Comparison of ENCODE assay signal across 8 cellular contexts in genomic region chr2:171160630-171161424, GRCh38. TPM values are rescaled to one million over a fixed set of nuclear protein-coding genes. Genes with fewer than 3 reads are reported as not detected.
DNase-seq lines count a peak whose midpoint lies in the region; ATAC-seq, FAIRE-seq and TF ChIP-seq lines count a peak whose summit lies in the region.

TLK1 (minus strand) TSS chr2:171160893; CDS start chr2:171160428, 465 bp downstream.

- peak within 1 kb of the TSS; percentile 93 for H3K27ac Mint-ChIP-seq in T-helper 1 cell treated with Interleukin-12 subunit alpha and Interleukin-12 subunit beta and Interleukin-4 antibody, amounts not matched to agents 30 μg/mL and 1 μg/mL, for 36 hours

- DNase-seq in NCI-H1105 (lab: John Stamatoyannopoulos, UW): peak; percentile 70
- DNase-seq in amniotic stem cell (lab: John Stamatoyannopoulos, UW): peak; percentile 43
- DNase-seq in left ventricle myocardium superior: peak; percentile 86
- peak; percentile 19 for DNase-seq in pulmonary artery endothelial cell (ENCODE audit: low read depth, low spot score)
- peak; percentile 90 for DNase-seq in urothelium cell line (ENCODE audit: low spot score)

- intact Hi-C loops in left ventricle myocardium superior (cut with micrococcal nuclease): no loop called here

- 0 out of 3 replicates have a peak, but pooled peaks have one; percentile 9 for TF ChIP-seq CTCF in GM12872 (IDR thresholded peaks at IDR 0.05; ENCODE audit: insufficient read depth, low read depth, low read length)

- FAIRE-seq in urothelium cell line (lab: Jason Lieb, UNC): no peak

- peak; percentile 53 for ATAC-seq in HG02623 (IDR thresholded peaks at IDR 0.05; ENCODE audit: unreplicated experiment)
- peak; percentile 83 for ATAC-seq in left ventricle myocardium superior

- no peaks in the 10 kb centered on the region for H3K9me3 Mint-ChIP-seq in T-helper 1 cell treated with Interleukin-12 subunit alpha and Interleukin-12 subunit beta and Interleukin-4 antibody, amounts not matched to agents 30 μg/mL and 1 μg/mL, for 36 hours

- peak within 1 kb of the TSS; percentile 98 for H3K4me3 Mint-ChIP-seq in T-helper 1 cell treated with Interleukin-12 subunit alpha and Interleukin-12 subunit beta and Interleukin-4 antibody, amounts not matched to agents 30 μg/mL and 1 μg/mL, for 36 hours

- no peaks in the 10 kb centered on the region for H3K27me3 Mint-ChIP-seq in T-helper 1 cell treated with Interleukin-12 subunit alpha and Interleukin-12 subunit beta and Interleukin-4 antibody, amounts not matched to agents 30 μg/mL and 1 μg/mL, for 36 hours (ENCODE audit: low read depth)

- peaks cover 4% of the 10 kb centered on the region for H3K36me3 Mint-ChIP-seq in T-helper 1 cell treated with Interleukin-12 subunit alpha and Interleukin-12 subunit beta and Interleukin-4 antibody, amounts not matched to agents 30 μg/mL and 1 μg/mL, for 36 hours (ENCODE audit: low read depth)

- peaks cover 43% of the 10 kb centered on the region for H3K4me1 Mint-ChIP-seq in T-helper 1 cell treated with Interleukin-12 subunit alpha and Interleukin-12 subunit beta and Interleukin-4 antibody, amounts not matched to agents 30 μg/mL and 1 μg/mL, for 36 hours (ENCODE audit: low read depth)

RNA-seq across cellular contexts. Expression of gene TLK1, which starts in this region (rescaled TPM):
- 29.6 TPM for total RNA-seq in left ventricle myocardium superior
- total RNA-seq in pulmonary artery endothelial cell: 12.2 and 12.9 TPM in 2 replicates

Comparison
In these comparisons a context has a peak if more than half of its experiments do, and no peak if none do; other contexts are left out.
1. Peak in every context shown above with its lines: DNase-seq and ATAC-seq.
2. DNase-seq: peak in every context shown above with its lines; median percentile 90 in urothelium cell line; 86 in left ventricle myocardium superior; 70 in NCI-H1105; 43 in amniotic stem cell; 19 in pulmonary artery endothelial cell.